28 cellular contexts compared by ENCODE assay signal in genomic region chr4:153099391-153100140, GRCh38.
"Had no signal": no experiment of that assay in that cellular context is flagged by ENCODE, and none has a peak within 500 bp of the region (broad histone marks: within the 10 kb centered on the region; RNA-seq: fewer than 3 reads in every experiment).

No MANE protein-coding gene starts in this region.

- DNase-seq: activated B cell treated with CpG ODN at 0.5 μM for 24 hours; activated CD4-positive, alpha-beta T cell treated with anti-CD3 and anti-CD28 coated beads for 1 hour; activated CD4-positive, alpha-beta T cell treated with anti-CD3 and anti-CD28 coated beads, Interleukin-2, amount 10 ng/mL, durations not matched to agents 24 days and 14 days; activated CD4-positive, alpha-beta T cell treated with anti-CD3 and anti-CD28 coated beads, Interleukin-2, amount 50 U/mL, for 48 hours; activated gamma-delta T cell treated with Interleukin-2 at 50 U/mL for 16 hours; activated naive CD4-positive, alpha-beta T cell treated with anti-CD3 and anti-CD28 coated beads, Interleukin-2, amount 10 ng/mL, durations not matched to agents 7 days and 5 days; activated naive CD8-positive, alpha-beta T cell treated with anti-CD3 and anti-CD28 coated beads, Interleukin-2, amount 10 ng/mL, durations not matched to agents 7 days and 5 days; activated T-cell treated with anti-CD3 and anti-CD28 coated beads for 4 hours; activated T-cell treated with anti-CD3 and anti-CD28 coated beads, Interleukin-2, amount 50 U/mL, for 48 hours; adrenal gland; aorta; central memory CD4-positive, alpha-beta T cell; MG63; MV-4-11; NCI-H1092 treated with DMSO at 0.1 percent for 48 hours; NCI-H1417 treated with DMSO at 0.1 percent for 48 hours; NCI-H1694; NCI-H2081; NCI-H510A treated with DMSO at 0.1 percent for 48 hours; NCI-H69; SHP77; T-helper 2 cell; T1000 had no signal

- H3K36me3 ChIP-seq: adrenal gland, breast epithelium, MG63 had no signal

- H3K4me1 ChIP-seq: adrenal gland had no signal

- FAIRE-seq: RCC 7860, TTC549 had no signal

- H3K27ac ChIP-seq: adrenal gland, breast epithelium, KMS-11 had no signal

- H3K4me2 ChIP-seq: KMS-11 had no signal

- H3K27ac Mint-ChIP-seq: activated B cell treated with CpG ODN at 0.5 μM for 24 hours; activated CD4-positive, alpha-beta T cell treated with anti-CD3 and anti-CD28 coated beads, Interleukin-2, amount 10 ng/mL, durations not matched to agents 24 days and 14 days; activated naive CD4-positive, alpha-beta T cell treated with anti-CD3 and anti-CD28 coated beads, Interleukin-2, amount 10 ng/mL, durations not matched to agents 7 days and 5 days; activated naive CD8-positive, alpha-beta T cell treated with anti-CD3 and anti-CD28 coated beads, Interleukin-2, amount 10 ng/mL, durations not matched to agents 7 days and 5 days; activated T-helper 2 cell treated with anti-CD3 and anti-CD28 coated beads, Interferon-gamma antibody, Interleukin-2, Interleukin-4, amounts not matched to agents 10 μg/mL and 5 μg/mL and 100 μg/mL, durations not matched to agents 14 hours and 24 hours and 36 hours had no signal

- H3K4me3 ChIP-seq: adrenal gland, breast epithelium, MG63 had no signal

- H3K27me3 ChIP-seq: adrenal gland, breast epithelium, MG63 had no signal

- H3K9ac ChIP-seq: KMS-11 had no signal

- H3K9me3 Mint-ChIP-seq: activated B cell treated with CpG ODN at 0.5 μM for 24 hours; activated CD4-positive, alpha-beta T cell treated with anti-CD3 and anti-CD28 coated beads, Interleukin-2, amount 10 ng/mL, durations not matched to agents 24 days and 14 days; activated T-helper 2 cell treated with anti-CD3 and anti-CD28 coated beads, Interferon-gamma antibody, Interleukin-2, Interleukin-4, amounts not matched to agents 10 μg/mL and 5 μg/mL and 100 μg/mL, durations not matched to agents 14 hours and 24 hours and 36 hours had no signal

- H3K4me3 Mint-ChIP-seq: activated B cell treated with CpG ODN at 0.5 μM for 24 hours; activated CD4-positive, alpha-beta T cell treated with anti-CD3 and anti-CD28 coated beads, Interleukin-2, amount 10 ng/mL, durations not matched to agents 24 days and 14 days; activated naive CD4-positive, alpha-beta T cell treated with anti-CD3 and anti-CD28 coated beads, Interleukin-2, amount 10 ng/mL, durations not matched to agents 7 days and 5 days; activated naive CD8-positive, alpha-beta T cell treated with anti-CD3 and anti-CD28 coated beads, Interleukin-2, amount 10 ng/mL, durations not matched to agents 7 days and 5 days had no signal

- H3K4me1 Mint-ChIP-seq: activated B cell treated with CpG ODN at 0.5 μM for 24 hours; activated CD4-positive, alpha-beta T cell treated with anti-CD3 and anti-CD28 coated beads, Interleukin-2, amount 10 ng/mL, durations not matched to agents 24 days and 14 days had no signal

- H3K9me3 ChIP-seq: adrenal gland, breast epithelium, MG63 had no signal
